ENCODE assay signal across 12 cellular contexts in the genomic region with DNA sequence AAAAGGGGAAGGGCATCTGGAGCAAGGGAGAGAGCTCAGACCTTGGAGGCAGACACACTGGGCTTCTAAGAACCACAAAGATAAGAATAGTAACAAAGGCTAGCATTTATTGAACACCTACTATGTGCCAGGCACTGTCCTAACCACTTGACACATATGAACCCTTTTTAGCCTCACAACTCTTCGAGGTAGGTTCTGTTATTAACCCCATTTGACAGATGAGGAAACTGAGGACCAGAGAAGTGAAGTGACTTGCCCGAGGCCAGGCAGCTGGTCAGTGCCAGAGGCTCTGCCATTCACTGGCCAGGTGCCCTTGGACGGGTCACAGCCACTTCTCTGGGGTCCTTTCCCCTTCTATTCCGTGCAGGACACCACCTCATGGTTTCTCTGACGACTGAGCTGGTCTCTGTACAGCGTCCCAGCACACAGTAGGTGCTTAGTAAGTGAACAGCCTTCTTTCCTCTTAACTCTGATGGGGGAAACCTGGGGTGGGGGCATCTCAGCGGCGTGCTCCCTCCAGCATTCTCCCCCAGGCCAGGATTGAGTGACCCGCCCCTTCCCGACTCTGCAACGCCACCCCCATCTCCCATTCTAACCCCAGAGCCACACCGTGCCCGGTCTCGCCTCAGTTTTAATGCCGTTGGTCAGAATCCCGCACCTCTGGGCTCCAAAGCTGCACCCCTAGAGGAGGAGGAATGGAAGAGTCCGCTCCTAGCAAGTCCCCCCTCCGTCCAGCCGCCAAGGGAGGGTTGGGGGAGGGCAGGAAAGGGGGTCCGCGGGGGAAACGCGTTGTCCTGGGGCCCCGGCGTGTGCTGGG.
"Had no signal": no experiment of that assay in that cellular context is flagged by ENCODE, and none has a peak within 500 bp of the region (broad histone marks: within the 10 kb centered on the region; RNA-seq: fewer than 3 reads in every experiment).

No MANE protein-coding gene starts in this region.

- DNase-seq: amniotic stem cell had no signal

- H3K4me3 ChIP-seq: body of pancreas, left ventricle myocardium inferior, psoas muscle, skin epidermis had no signal

- H3K36me3 Mint-ChIP-seq: activated CD4-positive, alpha-beta memory T cell treated with anti-CD3 and anti-CD28 coated beads for 36 hours; activated naive CD8-positive, alpha-beta T cell; immature natural killer cell had no signal

- H3K27ac ChIP-seq: body of pancreas, left ventricle myocardium inferior, psoas muscle, skin epidermis had no signal

- H3K4me1 Mint-ChIP-seq: activated B cell treated with CpG ODN at 0.5 μM for 24 hours, endodermal cell had no signal

- H3K9me3 ChIP-seq: body of pancreas, left ventricle myocardium inferior, psoas muscle had no signal

- H3K4me1 ChIP-seq: psoas muscle had no signal

- H3K27ac Mint-ChIP-seq: activated B cell treated with CpG ODN at 0.5 μM for 24 hours; activated CD4-positive, alpha-beta memory T cell treated with anti-CD3 and anti-CD28 coated beads for 36 hours; activated naive CD8-positive, alpha-beta T cell; endodermal cell; immature natural killer cell; nephron; stimulated activated naive CD8-positive, alpha-beta T cell treated with anti-CD3 and anti-CD28 coated beads, Interleukin-15, Interleukin-2, amounts not matched to agents 100 ng/mL and 50 ng/mL, for 24 hours had no signal

- H3K36me3 ChIP-seq: left ventricle myocardium inferior had no signal

- H3K4me3 Mint-ChIP-seq: activated B cell treated with CpG ODN at 0.5 μM for 24 hours; activated CD4-positive, alpha-beta memory T cell treated with anti-CD3 and anti-CD28 coated beads for 36 hours; activated naive CD8-positive, alpha-beta T cell; nephron; stimulated activated naive CD8-positive, alpha-beta T cell treated with anti-CD3 and anti-CD28 coated beads, Interleukin-15, Interleukin-2, amounts not matched to agents 100 ng/mL and 50 ng/mL, for 24 hours had no signal

- H3K9me3 Mint-ChIP-seq: activated B cell treated with CpG ODN at 0.5 μM for 24 hours; activated CD4-positive, alpha-beta memory T cell treated with anti-CD3 and anti-CD28 coated beads for 36 hours; endodermal cell; immature natural killer cell; nephron; stimulated activated naive CD8-positive, alpha-beta T cell treated with anti-CD3 and anti-CD28 coated beads, Interleukin-15, Interleukin-2, amounts not matched to agents 100 ng/mL and 50 ng/mL, for 24 hours had no signal
